1 cellular context compared by ENCODE assay signal in genomic region chr9:93260290-93261066, GRCh38.
TF ChIP-seq lines count a peak whose summit lies in the region.

No MANE protein-coding gene starts in this region.

TF ChIP-seq in GM23338, 12 proteins besides CTCF, POLR2A, EP300 and RAD21 (continued from another document):
- TF ChIP-seq ZNF462 (CRISPR knock-in tag; IDR thresholded peaks at IDR 0.05) (no peak), EZH2phosphoT487 (IDR thresholded peaks at IDR 0.05; ENCODE audit: unreplicated experiment) (no peak), ZNF114 (CRISPR knock-in tag; IDR thresholded peaks at IDR 0.05) (no peak), ETS1 (IDR thresholded peaks at IDR 0.05) (no peak), EZH2 (IDR thresholded peaks at IDR 0.05; ENCODE audit: low read depth, unreplicated experiment) (no peak), JUNB (IDR thresholded peaks at IDR 0.05; ENCODE audit: unreplicated experiment) (no peak), NANOG (IDR thresholded peaks at IDR 0.05; ENCODE audit: borderline replicate concordance) (no peak)
